ENCODE assay signal across 16 cellular contexts in genomic region chr6:41571066-41571780, GRCh38. TPM values are rescaled to one million over a fixed set of nuclear protein-coding genes. Genes with fewer than 3 reads are reported as not detected.
DNase-seq lines count a peak whose midpoint lies in the region; ATAC-seq, FAIRE-seq and TF ChIP-seq lines count a peak whose summit lies in the region.
"Had no signal": no experiment of that assay in that cellular context is flagged by ENCODE, and none has a peak within 500 bp of the region (broad histone marks: within the 10 kb centered on the region; RNA-seq: fewer than 3 reads in every experiment).

No MANE protein-coding gene starts in this region.

- FAIRE-seq in urothelium cell line (lab: Jason Lieb, UNC) (no peak), frontal cortex (lab: Jason Lieb, UNC) (no peak)
- FAIRE-seq: A204.1, islet of Langerhans had no signal

- peak; percentile 71 for ATAC-seq in activated CD4-positive, alpha-beta T cell treated with anti-CD3 and anti-CD28 coated beads for 36 hours
- no peak for ATAC-seq in HG02870 (IDR thresholded peaks at IDR 0.05; ENCODE audit: unreplicated experiment)
- ATAC-seq: gastrocnemius medialis, mucosa of descending colon had no signal

- H3K4me3 Mint-ChIP-seq in activated CD4-positive, alpha-beta T cell treated with anti-CD3 and anti-CD28 coated beads for 36 hours, result no peak overlapping the region

- H3K36me3 Mint-ChIP-seq in activated CD4-positive, alpha-beta T cell treated with anti-CD3 and anti-CD28 coated beads for 36 hours (ENCODE audit: low read depth), result peaks cover 18% of the 10 kb centered on the region

- H3K27me3 Mint-ChIP-seq in activated CD4-positive, alpha-beta T cell treated with anti-CD3 and anti-CD28 coated beads for 36 hours, result no peaks in the 10 kb centered on the region

- H3K4me3 ChIP-seq in fibroblast of villous mesenchyme (ENCODE audit: low read depth, low read length), result no peak overlapping the region
- H3K4me3 ChIP-seq: dorsolateral prefrontal cortex, gastrocnemius medialis, mucosa of descending colon, Peyer's patch had no signal

- no peaks in the 10 kb centered on the region for H3K9me3 Mint-ChIP-seq in activated CD4-positive, alpha-beta T cell treated with anti-CD3 and anti-CD28 coated beads for 36 hours (ENCODE audit: low read depth)

- CTCF ChIA-PET in activated CD4-positive, alpha-beta T cell treated with anti-CD3 and anti-CD28 coated beads for 36 hours (lab: Charles Lee), result no interaction called here

- DNase-seq in activated CD4-positive, alpha-beta T cell treated with anti-CD3 and anti-CD28 coated beads for 36 hours, result peak; percentile 57
- no peak for DNase-seq in activated CD4-positive, alpha-beta T cell treated with anti-CD3 and anti-CD28 coated beads, Interleukin-2, amount 50 U/mL, for 4 hours
- DNase-seq in M059J (ENCODE audit: low read depth) (peak; percentile 24), fibroblast of villous mesenchyme (ENCODE audit: low read depth) (peak; percentile 84), urothelium cell line (ENCODE audit: low spot score) (no peak), frontal cortex (ENCODE audit: low spot score in 2 of 2) (no peak)
- DNase-seq in stimulated activated CD4-positive, alpha-beta T cell treated with anti-CD3 and anti-CD28 coated beads, Interleukin-4, amount 100 ng/mL, for 24 hours, result peak; percentile 31
- DNase-seq: dorsolateral prefrontal cortex, gastrocnemius medialis, mucosa of descending colon, NCI-H1105, NCI-H510A, Peyer's patch had no signal

- H3K4me1 Mint-ChIP-seq in activated CD4-positive, alpha-beta T cell treated with anti-CD3 and anti-CD28 coated beads for 36 hours, result peaks cover 14% of the 10 kb centered on the region

- POLR2A ChIA-PET in activated CD4-positive, alpha-beta T cell treated with anti-CD3 and anti-CD28 coated beads for 36 hours (lab: Charles Lee), result no interaction called here

- intact Hi-C loops in activated CD4-positive, alpha-beta T cell treated with anti-CD3 and anti-CD28 coated beads for 36 hours (cut with DNase I, micrococcal nuclease), result no loop called here

- no peak for TF ChIP-seq CTCF in fibroblast of villous mesenchyme (IDR thresholded peaks at IDR 0.05; ENCODE audit: insufficient read depth, low read depth, low read length)

- H3K27ac Mint-ChIP-seq in activated CD4-positive, alpha-beta T cell treated with anti-CD3 and anti-CD28 coated beads for 36 hours, result peak overlapping the region; percentile 13

RNA-seq across cellular contexts. Expression of gene FOXP4, which starts 25.0 kb away (rescaled TPM):
- total RNA-seq in activated CD4-positive, alpha-beta T cell treated with anti-CD3 and anti-CD28 coated beads for 36 hours, result 10 to 100 TPM; 11.1 to 13.8 TPM
- 6.5 and 11.6 TPM in 2 replicates for total RNA-seq in M059J (2014; rRNA removed; shearing (Covaris generic))
- total RNA-seq in fibroblast of villous mesenchyme, result 2.2 and 4.5 TPM in 2 replicates
- total RNA-seq in frontal cortex, result 0.82 TPM

Comparison
In these comparisons a context has a peak if more than half of its experiments do, and no peak if none do; other contexts are left out.
1. DNase-seq: peak in activated CD4-positive, alpha-beta T cell treated with anti-CD3 and anti-CD28 coated beads for 36 hours (single experiment), M059J (single experiment), fibroblast of villous mesenchyme (single experiment) and stimulated activated CD4-positive, alpha-beta T cell treated with anti-CD3 and anti-CD28 coated beads, Interleukin-4, amount 100 ng/mL, for 24 hours (single experiment); none in activated CD4-positive, alpha-beta T cell treated with anti-CD3 and anti-CD28 coated beads, Interleukin-2, amount 50 U/mL, for 4 hours (0 of 2), urothelium cell line (single experiment) and frontal cortex (0 of 2).